In genomic region chr15:41487376-41487775, GRCh38 we compare ENCODE assay signal across 20 cellular contexts. TPM values are rescaled to one million over a fixed set of nuclear protein-coding genes. Genes with fewer than 3 reads are reported as not detected.
A peak's percentile ranks its signal among the peaks of the same experiment; 100 is the strongest.
DNase-seq lines count a peak whose midpoint lies in the region; ATAC-seq and FAIRE-seq lines count a peak whose summit lies in the region.
"Had no signal": no experiment of that assay in that cellular context is flagged by ENCODE, and none has a peak within 500 bp of the region (broad histone marks: within the 10 kb centered on the region; RNA-seq: fewer than 3 reads in every experiment).

No MANE protein-coding gene starts in this region.

- H2BK12ac ChIP-seq in trophoblast cell (ENCODE audit: low read length), result no peak overlapping the region

- no peak overlapping the region for H3K23ac ChIP-seq in trophoblast cell (ENCODE audit: low read length)

- H3K27me3 Mint-ChIP-seq in activated T-cell treated with anti-CD3 and anti-CD28 coated beads, Interleukin-2, amount 50 U/mL, for 72 hours (ENCODE audit: low read depth), result peaks cover 21% of the 10 kb centered on the region

- no peak for FAIRE-seq in GM19239 (lab: Jason Lieb, UNC)
- FAIRE-seq: A549 had no signal

- no peak overlapping the region for H4K8ac ChIP-seq in trophoblast cell (ENCODE audit: low read depth, low read length)

- H2AK5ac ChIP-seq in trophoblast cell (ENCODE audit: low read length), result no peak overlapping the region

- peak overlapping the region in 1 of 2 donors; percentile 22 for H3K4me3 Mint-ChIP-seq in activated T-cell treated with anti-CD3 and anti-CD28 coated beads, Interleukin-2, amount 50 U/mL, for 72 hours
- H3K4me3 Mint-ChIP-seq: GM23338 had no signal

- no peak overlapping the region for H4K12ac ChIP-seq in trophoblast cell (ENCODE audit: low read depth, low read length)

- H3K9me3 ChIP-seq in trophoblast cell (ENCODE audit: insufficient read depth, low read depth, low read length), result peaks cover 7% of the 10 kb centered on the region
- H3K9me3 ChIP-seq: A549, MG63 had no signal

- WGBS in trophoblast cell (ENCODE audit: extremely low coverage, insufficient coverage, insufficient read length), result no CpG with 5 or more reads among the region's 8 CpGs

- H3K79me1 ChIP-seq in trophoblast cell (ENCODE audit: low read length), result no peaks in the 10 kb centered on the region

- no peak overlapping the region for H3K14ac ChIP-seq in trophoblast cell (ENCODE audit: low read length)

- H3K4ac ChIP-seq in trophoblast cell (ENCODE audit: low read depth, low read length), result no peak overlapping the region

- no peak for DNase-seq in activated T-cell treated with anti-CD3 and anti-CD28 coated beads, Interleukin-2, amount 50 U/mL, for 72 hours
- DNase-seq in activated T-cell treated with anti-CD3 and anti-CD28 coated beads for 4 hours (no peak), dermis blood vessel endothelial cell (peak; percentile 46), left kidney (ENCODE audit: low read depth, low spot score) (peak; percentile 80), posterior vena cava (ENCODE audit: low spot score) (peak; percentile 47), GM19239 (ENCODE audit: insufficient read length, low spot score) (no peak), nucleus accumbens (lab: John Stamatoyannopoulos, UW) (no peak), trophoblast cell (no peak)
- DNase-seq: COR-L47, MG63, NCI-H1092 treated with DMSO at 0.1 percent for 48 hours, NCI-H187, NCI-H748 treated with DMSO at 0.1 percent for 48 hours, SHP77 had no signal

- peaks cover 0 to 3% of the 10 kb centered on the region in 2 experiments for H3K4me1 ChIP-seq in trophoblast cell (ENCODE audit: control insufficient read depth in 1 of 2, insufficient read depth in 2 of 2, low read length in 2 of 2)

- H3K36me3 Mint-ChIP-seq in activated T-cell treated with anti-CD3 and anti-CD28 coated beads, Interleukin-2, amount 50 U/mL, for 72 hours (ENCODE audit: insufficient read depth in 2 of 2), result peaks cover 1 to 6% of the 10 kb centered on the region in 2 donors

- no peak overlapping the region for H4K91ac ChIP-seq in trophoblast cell (ENCODE audit: low read depth, low read length)

- intact Hi-C loops in posterior vena cava (cut with DNase I), result no loop called here

- no peak overlapping the region for H2BK120ac ChIP-seq in trophoblast cell (ENCODE audit: insufficient read depth, low read length, poor library complexity)

- H3K27me3 ChIP-seq in trophoblast cell (ENCODE audit: insufficient read depth, low read length), result peaks cover 5% of the 10 kb centered on the region
- H3K27me3 ChIP-seq: MG63 had no signal

- H3K27ac Mint-ChIP-seq in activated T-cell treated with anti-CD3 and anti-CD28 coated beads, Interleukin-2, amount 50 U/mL, for 72 hours, result peak overlapping the region; percentile 83
- H3K27ac Mint-ChIP-seq: GM23338 had no signal

- H3K36me3 ChIP-seq in trophoblast cell (ENCODE audit: control insufficient read depth in 1 of 2, insufficient read depth in 2 of 2, low read length in 2 of 2), result peaks cover 4% of the 10 kb centered on the region in 2 experiments

- H3K4me1 Mint-ChIP-seq in activated T-cell treated with anti-CD3 and anti-CD28 coated beads, Interleukin-2, amount 50 U/mL, for 72 hours (ENCODE audit: low read depth), result peaks cover 76% of the 10 kb centered on the region

- no peak overlapping the region for H3K4me2 ChIP-seq in trophoblast cell (ENCODE audit: low read length)
- H3K4me2 ChIP-seq: A549, GM23338, KMS-11 had no signal

- H2BK5ac ChIP-seq in trophoblast cell (ENCODE audit: low read depth, low read length, poor library complexity), result no peak overlapping the region

- H3K9ac ChIP-seq in trophoblast cell (ENCODE audit: low read length), result no peak overlapping the region
- H3K9ac ChIP-seq: KMS-11 had no signal

- no peak overlapping the region for H3K18ac ChIP-seq in trophoblast cell (ENCODE audit: low read length)

- no peak for ATAC-seq in activated T-cell treated with anti-CD3 and anti-CD28 coated beads, Interleukin-2, amount 50 U/mL, for 72 hours (replicated peaks in 1 of 2)
- ATAC-seq: A549, Panc1 had no signal

- H3K79me2 ChIP-seq in trophoblast cell (ENCODE audit: control insufficient read depth, insufficient read depth, low read length, poor library complexity), result no peaks in the 10 kb centered on the region

- no peak overlapping the region for H3K4me3 ChIP-seq in trophoblast cell (ENCODE audit: low read depth, low read length)
- H3K4me3 ChIP-seq: A549, GM23338, MG63 had no signal

- peaks cover 0 to 2% of the 10 kb centered on the region in 2 donors for H3K9me3 Mint-ChIP-seq in activated T-cell treated with anti-CD3 and anti-CD28 coated beads, Interleukin-2, amount 50 U/mL, for 72 hours
- H3K9me3 Mint-ChIP-seq: GM23338 had no signal

- no peak overlapping the region for H2AFZ ChIP-seq in trophoblast cell (ENCODE audit: insufficient read depth, low read length, poor library complexity)
- H2AFZ ChIP-seq: GM23338 had no signal

- H3K27ac ChIP-seq in trophoblast cell (ENCODE audit: low read depth, low read length), result no peak overlapping the region
- H3K27ac ChIP-seq: C4-2B, HL-60, KMS-11 had no signal

RNA-seq across cellular contexts. Expression of gene ITPKA, which starts 6.3 kb away (rescaled TPM):
- 10 to 100 TPM; 12.9 to 14.9 TPM for total RNA-seq in activated T-cell treated with anti-CD3 and anti-CD28 coated beads, Interleukin-2, amount 50 U/mL, for 72 hours
- total RNA-seq in dermis blood vessel endothelial cell (0.56 and 0.68 TPM in 2 replicates), posterior vena cava (under 1 TPM; 0.28 to 0.33 TPM)
- polyA plus RNA-seq in trophoblast cell (2013), result 0.57 and 0.81 TPM in 2 replicates

RNA-seq across cellular contexts. Expression of gene LTK, which starts 26.3 kb away (rescaled TPM):
- total RNA-seq in activated T-cell treated with anti-CD3 and anti-CD28 coated beads, Interleukin-2, amount 50 U/mL, for 72 hours, result 1 to 10 TPM in 1 of 2 donors, under 1 TPM in 1; 0.72 to 1.7 TPM
- total RNA-seq in dermis blood vessel endothelial cell (0.09 TPM in 1 of 2 replicates, not detected in the other), posterior vena cava (under 1 TPM; 0.24 to 0.46 TPM)
- polyA plus RNA-seq in trophoblast cell (2013), result 0.39 and 0.47 TPM in 2 replicates
- polyA plus RNA-seq: GM23338 had no signal

RNA-seq across cellular contexts. Expression of gene RPAP1, which starts 56.7 kb away (rescaled TPM):
- 10 to 100 TPM; 43.5 to 48.5 TPM for total RNA-seq in activated T-cell treated with anti-CD3 and anti-CD28 coated beads, Interleukin-2, amount 50 U/mL, for 72 hours
- 35.9 and 68.0 TPM in 2 replicates for total RNA-seq in dermis blood vessel endothelial cell
- 10 to 100 TPM; 16.3 to 19.9 TPM for total RNA-seq in posterior vena cava
- polyA plus RNA-seq in trophoblast cell (2013), result 27.4 and 28.9 TPM in 2 replicates

Comparison
In these comparisons a context has a peak if more than half of its experiments do, and no peak if none do; other contexts are left out.
1. DNase-seq: peak in dermis blood vessel endothelial cell (single experiment), left kidney (single experiment) and posterior vena cava (single experiment); none in activated T-cell treated with anti-CD3 and anti-CD28 coated beads, Interleukin-2, amount 50 U/mL, for 72 hours (0 of 2), activated T-cell treated with anti-CD3 and anti-CD28 coated beads for 4 hours (single experiment), GM19239 (single experiment), nucleus accumbens (0 of 56) and trophoblast cell (0 of 2).